ENCODE assay signal across 1 cellular context in genomic region chr19:6769006-6769637, GRCh38.
TF ChIP-seq lines count a peak whose summit lies in the region.

No MANE protein-coding gene starts in this region.

TF ChIP-seq in HCT116, 20 proteins besides CTCF, POLR2A, EP300 and RAD21:
- no peak for TF ChIP-seq YY1 (IDR thresholded peaks at IDR 0.05; ENCODE audit: extremely low read depth, insufficient replicate concordance, low read depth, low read length)
- TF ChIP-seq EGR1 (IDR thresholded peaks at IDR 0.05; ENCODE audit: low read depth): no peak
- TF ChIP-seq ELF1 (IDR thresholded peaks at IDR 0.05; ENCODE audit: borderline replicate concordance, low read depth): no peak
